ENCODE assay signal across 17 cellular contexts in genomic region chr1:220386494-220387195, GRCh38.
A peak's percentile ranks its signal among the peaks of the same experiment; 100 is the strongest.
DNase-seq lines count a peak whose midpoint lies in the region; ATAC-seq, FAIRE-seq and TF ChIP-seq lines count a peak whose summit lies in the region.
"Had no signal": no experiment of that assay in that cellular context is flagged by ENCODE, and none has a peak within 500 bp of the region (broad histone marks: within the 10 kb centered on the region; RNA-seq: fewer than 3 reads in every experiment).

No MANE protein-coding gene starts in this region.

- no peak for TF ChIP-seq EP300 in H1 (IDR thresholded peaks at IDR 0.05; ENCODE audit: borderline replicate concordance in 1 of 2, low read depth in 2 of 2, low read length in 2 of 2)

- H2AK5ac ChIP-seq in H1 (ENCODE audit: low read depth, low read length) = no peak overlapping the region

- no peaks in the 10 kb centered on the region for H3K9me3 ChIP-seq in H1 (ENCODE audit: insufficient read depth in 2 of 2, low read depth in 1 of 2, low read length in 1 of 2)
- H3K9me3 ChIP-seq: BLaER1 had no signal

- no peak overlapping the region for H4K8ac ChIP-seq in H1 (ENCODE audit: extremely low read depth, insufficient read depth, low read length)

- no peaks in the 10 kb centered on the region for H3K36me3 ChIP-seq in H1 (ENCODE audit: control insufficient read depth in 2 of 4, insufficient read depth in 4 of 4, low read length in 3 of 4)
- H3K36me3 ChIP-seq: BLaER1 had no signal

- POLR2A ChIA-PET in H1 (lab: Charles Lee; ENCODE audit: partially characterized antibody) = no interaction called here

- no peak for DNase-seq in GM18507 (ENCODE audit: extremely low spot score, insufficient read length, low read depth)
- DNase-seq in RPMI7951 (ENCODE audit: low read depth) = peak; percentile 26
- DNase-seq in H1 (ENCODE audit: low read depth in 1 of 2, low spot score in 2 of 2) = no peak
- no peak for DNase-seq in left lobe of liver (ENCODE audit: low spot score)
- DNase-seq in NCI-H128 (lab: John Stamatoyannopoulos, UW; ENCODE audit: unreplicated experiment) = no peak
- DNase-seq in activated naive CD4-positive, alpha-beta T cell treated with Interleukin-2 at 50 U/mL for 16 hours = no peak
- no peak for DNase-seq in NCI-H187 (lab: John Stamatoyannopoulos, UW)
- DNase-seq: 8988T; CD4-positive, alpha-beta memory T cell; DMS153; DMS79; GDM1; GM23248; HCEC 1CT had no signal

- WGBS in H1 (ENCODE audit: extremely low coverage in 1 of 2, insufficient coverage in 1 of 2, insufficient read length in 1 of 2, insufficient replicate concordance in 2 of 2, low coverage in 1 of 2, low lambda C conversion rate in 2 of 2, missing lambda C conversion rate in 1 of 2), 2 experiments = 59% methylated on average over 3 of the region's 3 CpGs; no CpG with 5 or more reads in 1 of the 2 experiments

- H2BK15ac ChIP-seq in H1 (ENCODE audit: low read length) = no peak overlapping the region

- no peaks in the 10 kb centered on the region for H3K79me2 ChIP-seq in H1 (ENCODE audit: control insufficient read depth in 1 of 2, insufficient read depth in 2 of 2, low read length in 2 of 2)

- CTCF ChIA-PET in H1 (lab: Charles Lee; ENCODE audit: partially characterized antibody) = no interaction called here

- no peaks in the 10 kb centered on the region for H4K20me1 ChIP-seq in H1 (replicated peaks in 1 of 2; ENCODE audit: control insufficient read depth in 1 of 2, insufficient read depth in 2 of 2, low read length in 2 of 2)
- H4K20me1 ChIP-seq: BLaER1 had no signal

- H2BK20ac ChIP-seq in H1 (ENCODE audit: low read length) = no peak overlapping the region

- H3K4me2 ChIP-seq in H1 (ENCODE audit: insufficient read depth in 1 of 2, low read depth in 2 of 2, low read length in 2 of 2) = no peak overlapping the region
- H3K4me2 ChIP-seq: BLaER1 had no signal

- H3K27me3 ChIP-seq in H1 (replicated peaks in 1 of 4; ENCODE audit: control insufficient read depth in 3 of 4, extremely low read depth in 1 of 4, insufficient read depth in 3 of 4, low read length in 3 of 4) = peaks cover 0 to 1% (median 0%) of the 10 kb centered on the region in 4 experiments; a peak in 1 of 7 replicates
- H3K27me3 ChIP-seq: BLaER1 had no signal

- no peak for TF ChIP-seq CTCF in H1 (IDR thresholded peaks at IDR 0.05; ENCODE audit: control extremely low read depth in 1 of 3, insufficient read depth in 1 of 3, low read depth in 1 of 3, low read length in 3 of 3)

- ATAC-seq in left lobe of liver (peak; percentile 23), GM21515 (IDR thresholded peaks at IDR 0.05; ENCODE audit: unreplicated experiment) (no peak)

- no peak overlapping the region for H4K91ac ChIP-seq in H1 (replicated peaks; ENCODE audit: insufficient read length, low read length)

- H3K27ac ChIP-seq in H1 (ENCODE audit: low read depth, low read length) = no peak overlapping the region
- H3K27ac ChIP-seq: BLaER1, GM23248 had no signal

- TF ChIP-seq POLR2A in H1 (IDR thresholded peaks at IDR 0.05; ENCODE audit: control extremely low read depth in 1 of 2, low read depth in 2 of 2, low read length in 2 of 2) = no peak

- no peak overlapping the region for H3K23ac ChIP-seq in H1 (ENCODE audit: insufficient read length)

- H3K9ac ChIP-seq in H1 (replicated peaks in 1 of 4; ENCODE audit: extremely low read depth in 1 of 4, low read depth in 3 of 4, low read length in 3 of 4) = no peak overlapping the region
- H3K9ac ChIP-seq: BLaER1, GM23248 had no signal

- H3K4me1 ChIP-seq in H1 (replicated peaks in 1 of 4; ENCODE audit: control insufficient read depth in 3 of 4, insufficient read depth in 4 of 4, low read length in 3 of 4) = peaks cover 0 to 8% (median under 1%) of the 10 kb centered on the region in 4 experiments; a peak in 3 of 7 replicates
- H3K4me1 ChIP-seq: BLaER1 had no signal

- H3K14ac ChIP-seq in H1 (ENCODE audit: insufficient read length) = no peak overlapping the region

- H2AFZ ChIP-seq in H1 (ENCODE audit: low read length) = 0 out of 2 replicates have a peak overlapping the region, but pooled peaks have one; percentile 46
- H2AFZ ChIP-seq: GM23248 had no signal

- H3K18ac ChIP-seq in H1 (ENCODE audit: extremely low read depth, low read length) = no peak overlapping the region

- no peak overlapping the region for H2BK120ac ChIP-seq in H1 (replicated peaks; ENCODE audit: low read depth, low read length)

- FAIRE-seq in GM18507 (lab: Jason Lieb, UNC) (peak; percentile 33), H1 (lab: Jason Lieb, UNC) (no peak)
- FAIRE-seq: H54 had no signal

- no peak overlapping the region for H4K5ac ChIP-seq in H1 (ENCODE audit: insufficient read length, low read depth, low read length)

- no peak overlapping the region for H2BK5ac ChIP-seq in H1 (ENCODE audit: low read depth, low read length)

- TF ChIP-seq RAD21 in H1 (IDR thresholded peaks at IDR 0.05 in 1 of 2, conservative IDR thresholded peaks at IDR 0.05 in 1 of 2; ENCODE audit: low read depth in 2 of 2, low read length in 2 of 2) = no peak

- H3K23me2 ChIP-seq in H1 (ENCODE audit: low read depth, low read length) = no peaks in the 10 kb centered on the region

- no peak overlapping the region for H2BK12ac ChIP-seq in H1 (ENCODE audit: low read depth, low read length)

- no peak overlapping the region for H3K4ac ChIP-seq in H1 (replicated peaks; ENCODE audit: insufficient read length, low read depth, low read length)

- no peak overlapping the region for H3K4me3 ChIP-seq in H1 (ENCODE audit: extremely low read depth in 1 of 4, insufficient read depth in 2 of 4, low read depth in 3 of 4, low read length in 4 of 4)
- H3K4me3 ChIP-seq: BLaER1, GM23248 had no signal

- H3K79me1 ChIP-seq in H1 (ENCODE audit: low read depth, low read length) = no peaks in the 10 kb centered on the region

- no peak overlapping the region for H3K56ac ChIP-seq in H1 (replicated peaks; ENCODE audit: insufficient read length, low read depth, low read length)

TF ChIP-seq in H1, 55 proteins besides CTCF, POLR2A, EP300 and RAD21:
- no peak for TF ChIP-seq RNF2 (IDR thresholded peaks at IDR 0.05; ENCODE audit: borderline replicate concordance, low read depth, low read length, missing control alignments, poor library complexity, severe bottlenecking)
